8 cellular contexts compared by ENCODE assay signal in the genomic region with DNA sequence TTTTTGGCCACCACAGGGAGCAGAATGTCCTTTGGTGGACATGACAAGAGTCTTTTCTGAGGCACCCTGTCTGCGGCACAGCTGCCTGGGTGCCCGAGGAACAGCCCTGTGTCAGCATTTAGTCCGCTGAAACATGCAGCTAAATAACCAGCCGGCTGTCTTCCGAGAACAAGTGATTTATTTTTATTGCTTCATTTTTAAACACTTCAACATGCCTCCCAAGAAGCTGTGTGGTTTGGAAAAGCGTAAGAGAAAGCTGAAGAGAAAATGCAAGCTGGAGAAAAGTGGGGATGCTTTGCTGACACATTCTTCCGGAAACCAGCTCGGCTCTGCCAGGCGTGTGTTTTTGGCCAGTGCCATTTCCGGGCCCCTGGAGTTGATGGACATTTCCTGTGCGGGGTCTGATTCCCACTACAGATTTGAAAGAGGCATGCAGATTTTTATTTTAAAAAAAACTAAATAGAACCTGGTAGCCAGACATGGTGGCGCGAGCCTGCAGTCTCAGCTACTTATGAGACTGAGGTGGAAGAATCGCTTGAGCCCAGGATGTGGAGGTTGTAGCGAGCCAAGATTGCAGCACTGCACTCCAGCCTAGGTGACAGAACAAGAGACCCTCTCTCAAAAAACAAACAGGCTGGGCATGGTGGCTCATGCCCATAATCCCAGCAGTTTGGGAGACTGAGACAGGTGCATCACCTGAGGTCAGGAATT.
DNase-seq lines count a peak whose midpoint lies in the region; ATAC-seq and TF ChIP-seq lines count a peak whose summit lies in the region.

No MANE protein-coding gene starts in this region.

- peaks cover 0 to 8% (median 0%) of the 10 kb centered on the region in 4 donors for H3K4me1 ChIP-seq in Peyer's patch

- H3K4me1 Mint-ChIP-seq in naive B cell = peaks cover 7 to 18% (median 16%) of the 10 kb centered on the region in 3 donors

- DNase-seq in DMS79 (lab: John Stamatoyannopoulos, UW) = peak; percentile 60
- DNase-seq in Peyer's patch = no peak
- DNase-seq in dedifferentiated amniotic fluid mesenchymal stem cell (ENCODE audit: extremely low spot score) = peak; percentile 21
- DNase-seq in naive B cell = no peak
- DNase-seq in GM10266 (ENCODE audit: extremely low spot score) = no peak
- DNase-seq in NCI-H2227 treated with DMSO at 0.1 percent for 48 hours (lab: John Stamatoyannopoulos, UW) = no peak

- peak overlapping the region in 7 of 8 donors; percentile 65 to 82 (median 78) for H3K4me3 Mint-ChIP-seq in naive B cell

- TF ChIP-seq CTCF in Peyer's patch (IDR thresholded peaks at IDR 0.05) = no peak
- TF ChIP-seq CTCF in GM10266 (IDR thresholded peaks at IDR 0.05; ENCODE audit: control insufficient read depth, insufficient read depth, low read depth, missing control alignments) = no peak

- no peak for TF ChIP-seq POLR2A in Peyer's patch (IDR thresholded peaks at IDR 0.05)

- H3K9me3 ChIP-seq in Peyer's patch = no peaks in the 10 kb centered on the region

- no peaks in the 10 kb centered on the region for H3K27me3 ChIP-seq in Peyer's patch

- H3K9me3 Mint-ChIP-seq in naive B cell = peaks cover 0 to 4% (median 3%) of the 10 kb centered on the region in 7 donors

- H3K4me3 ChIP-seq in Peyer's patch = peak overlapping the region in 1 of 4 donors; percentile 21

- H3K36me3 ChIP-seq in Peyer's patch = no peaks in the 10 kb centered on the region

- H3K36me3 Mint-ChIP-seq in naive B cell = peaks cover 5 to 8% of the 10 kb centered on the region in 2 donors

- H3K27me3 Mint-ChIP-seq in naive B cell = peaks cover 12 to 30% (median 17%) of the 10 kb centered on the region in 3 donors

- peak overlapping the region in 3 of 4 donors; percentile 38 to 66 (median 51) for H3K27ac ChIP-seq in Peyer's patch

- no peak for ATAC-seq in naive B cell (ENCODE audit: low read depth in 2 of 2)
- no peak for ATAC-seq in GM18511 (IDR thresholded peaks at IDR 0.05; ENCODE audit: unreplicated experiment)
- no peak for ATAC-seq in HG03520 (IDR thresholded peaks at IDR 0.05; ENCODE audit: unreplicated experiment)

- no peak overlapping the region for H3K27ac Mint-ChIP-seq in naive B cell

Comparison
In these comparisons a context has a peak if more than half of its experiments do, and no peak if none do; other contexts are left out.
1. DNase-seq: peak in DMS79 (single experiment) and dedifferentiated amniotic fluid mesenchymal stem cell (single experiment); none in Peyer's patch (0 of 3), naive B cell (single experiment), GM10266 (single experiment) and NCI-H2227 treated with DMSO at 0.1 percent for 48 hours (single experiment).